8 cellular contexts compared by ENCODE assay signal in genomic region chr16:57801098-57801855, GRCh38. TPM values are rescaled to one million over a fixed set of nuclear protein-coding genes. Genes with fewer than 3 reads are reported as not detected.
DNase-seq lines count a peak whose midpoint lies in the region; ATAC-seq, FAIRE-seq and TF ChIP-seq lines count a peak whose summit lies in the region.

No MANE protein-coding gene starts in this region.

- peak overlapping the region; percentile 80 for H3K9ac ChIP-seq in HepG2 (ENCODE audit: insufficient read depth, low read depth, low read length)

- no peak overlapping the region for H3K27ac Mint-ChIP-seq in activated naive CD4-positive, alpha-beta T cell treated with anti-CD3 and anti-CD28 coated beads for 36 hours
- H3K27ac Mint-ChIP-seq in activated naive CD4-positive, alpha-beta T cell treated with anti-CD3 and anti-CD28 coated beads, Interleukin-2, amount 10 ng/mL, durations not matched to agents 7 days and 5 days = no peak overlapping the region
- peak overlapping the region; percentile 52 to 84 (median 63) for H3K27ac Mint-ChIP-seq in brain

- CTCF ChIA-PET in activated naive CD4-positive, alpha-beta T cell treated with anti-CD3 and anti-CD28 coated beads for 36 hours (lab: Charles Lee) = interaction anchor here (1.0 kb wide), 1 partner anchor 58 kb away, joined by 3 read pairs; no protein-coding TSS in a partner anchor
- CTCF ChIA-PET in activated naive CD4-positive, alpha-beta T cell treated with anti-CD3 and anti-CD28 coated beads, Interleukin-2, amount 10 ng/mL, durations not matched to agents 7 days and 5 days (lab: Charles Lee) = no interaction called here
- CTCF ChIA-PET in HepG2 (lab: Yijun Ruan, JAX; ENCODE audit: low intra/inter-chr PET ratio, low total read pairs) = interaction anchor here (1.4 to 1.8 kb wide), 3 partner anchors 25 to 152 kb away, joined by 3 to 6 read pairs (median 5); no protein-coding TSS in a partner anchor

- H3K4me1 Mint-ChIP-seq in activated naive CD4-positive, alpha-beta T cell treated with anti-CD3 and anti-CD28 coated beads for 36 hours (ENCODE audit: low read depth) = peaks cover 23% of the 10 kb centered on the region
- peaks cover 28% of the 10 kb centered on the region for H3K4me1 Mint-ChIP-seq in activated naive CD4-positive, alpha-beta T cell treated with anti-CD3 and anti-CD28 coated beads, Interleukin-2, amount 10 ng/mL, durations not matched to agents 7 days and 5 days
- peaks cover 67% of the 10 kb centered on the region for H3K4me1 Mint-ChIP-seq in brain

- POLR2A ChIA-PET in HepG2 (lab: Yijun Ruan, JAX) = interaction anchor here (1.5 to 12.4 kb wide), 8 partner anchors 10 to 91 kb away, joined by 3 to 141 read pairs (median 9); partner anchors contain the start of gene KATNB1

- no peak overlapping the region for H2AFZ ChIP-seq in HepG2 (ENCODE audit: low read length)

- peaks cover 0 to 4% of the 10 kb centered on the region in 2 experiments; a peak in 1 of 5 replicates for H3K36me3 ChIP-seq in HepG2 (replicated peaks in 1 of 2; ENCODE audit: control insufficient read depth in 1 of 2, insufficient read depth in 2 of 2, low read length in 2 of 2)
- peaks cover 15% of the 10 kb centered on the region for H3K36me3 ChIP-seq in upper lobe of right lung
- no peaks in the 10 kb centered on the region for H3K36me3 ChIP-seq in effector memory CD4-positive, alpha-beta T cell (ENCODE audit: control insufficient read depth, insufficient read depth, low read length)

- H3K27ac ChIP-seq in HepG2 (ENCODE audit: extremely low read length, insufficient read depth, low read length) (peak overlapping the region; percentile 46), upper lobe of right lung (peak overlapping the region; percentile 92)
- H3K27ac ChIP-seq in effector memory CD4-positive, alpha-beta T cell (ENCODE audit: insufficient read depth, low read length, poor library complexity, severe bottlenecking) = no peak overlapping the region

- no peaks in the 10 kb centered on the region for H3K9me3 Mint-ChIP-seq in activated naive CD4-positive, alpha-beta T cell treated with anti-CD3 and anti-CD28 coated beads for 36 hours
- H3K9me3 Mint-ChIP-seq in activated naive CD4-positive, alpha-beta T cell treated with anti-CD3 and anti-CD28 coated beads, Interleukin-2, amount 10 ng/mL, durations not matched to agents 7 days and 5 days = no peaks in the 10 kb centered on the region
- H3K9me3 Mint-ChIP-seq in brain = peaks cover 0 to 2% (median 0%) of the 10 kb centered on the region in 5 experiments

- in situ Hi-C loops in HepG2 (cut with HindIII; ENCODE audit: extremely low pct_ligation_motif_present, low pct_unique_long_range_greater_than_20kb) = no loop called here

- H4K20me1 ChIP-seq in HepG2 (ENCODE audit: insufficient read depth, low read length) = no peaks in the 10 kb centered on the region; the same call in 1 of the 2 replicates

- no peak for DNase-seq in activated naive CD4-positive, alpha-beta T cell treated with anti-CD3 and anti-CD28 coated beads for 36 hours
- DNase-seq in activated naive CD4-positive, alpha-beta T cell treated with anti-CD3 and anti-CD28 coated beads, Interleukin-2, amount 10 ng/mL, durations not matched to agents 7 days and 5 days = no peak
- DNase-seq in HepG2 (ENCODE audit: low spot score) (no peak), upper lobe of right lung (no peak), NCI-H128 (lab: John Stamatoyannopoulos, UW; ENCODE audit: unreplicated experiment) (no peak), NCI-H1694 (lab: John Stamatoyannopoulos, UW) (no peak)
- DNase-seq in effector memory CD4-positive, alpha-beta T cell = no peak

- no peak for TF ChIP-seq EP300 in HepG2 (IDR thresholded peaks at IDR 0.05; ENCODE audit: low read depth in 2 of 2, low read length in 2 of 2)
- no peak for TF ChIP-seq EP300 in HepG2 (CRISPR knock-in tag; IDR thresholded peaks at IDR 0.05; ENCODE audit: borderline replicate concordance)

- H3K36me3 Mint-ChIP-seq in activated naive CD4-positive, alpha-beta T cell treated with anti-CD3 and anti-CD28 coated beads for 36 hours (ENCODE audit: low read depth) = no peaks in the 10 kb centered on the region
- peaks cover 3% of the 10 kb centered on the region for H3K36me3 Mint-ChIP-seq in activated naive CD4-positive, alpha-beta T cell treated with anti-CD3 and anti-CD28 coated beads, Interleukin-2, amount 10 ng/mL, durations not matched to agents 7 days and 5 days
- peaks cover 3% of the 10 kb centered on the region for H3K36me3 Mint-ChIP-seq in brain

- TSS peak; percentile 35 for BruUV-seq in HepG2 (replicated peaks; lab: Mats Ljungman, UMichigan)

- peak overlapping the region; percentile 100 for H3K4me2 ChIP-seq in HepG2 (ENCODE audit: low read depth, low read length)

- H3K79me2 ChIP-seq in HepG2 (ENCODE audit: insufficient read depth, low read length) = peaks cover 36% of the 10 kb centered on the region

- intact Hi-C loops in activated naive CD4-positive, alpha-beta T cell treated with anti-CD3 and anti-CD28 coated beads for 36 hours (cut with micrococcal nuclease) = loop anchor here (5.0 kb wide), 1 partner anchor 96 kb away; no protein-coding TSS in a partner anchor
- intact Hi-C loops in HepG2 (cut with micrococcal nuclease; ENCODE audit: unreplicated experiment) (no loop called here), upper lobe of right lung (cut with DNase I) (no loop called here)

- peaks cover 89% of the 10 kb centered on the region for H3K4me1 ChIP-seq in HepG2 (ENCODE audit: insufficient read depth, low read length)
- H3K4me1 ChIP-seq in upper lobe of right lung = peaks cover 56% of the 10 kb centered on the region
- H3K4me1 ChIP-seq in effector memory CD4-positive, alpha-beta T cell (ENCODE audit: control insufficient read depth, insufficient read depth, low read length, poor library complexity, severe bottlenecking) = peaks cover 8% of the 10 kb centered on the region

- peak overlapping the region; percentile 77 to 89 (median 82) for H3K4me3 ChIP-seq in HepG2 (replicated peaks in 1 of 3; ENCODE audit: insufficient read depth in 1 of 3, low read depth in 2 of 3, low read length in 3 of 3)
- H3K4me3 ChIP-seq in upper lobe of right lung = peak overlapping the region; percentile 68
- H3K4me3 ChIP-seq in effector memory CD4-positive, alpha-beta T cell (ENCODE audit: insufficient read depth, low read depth, low read length, poor library complexity, severe bottlenecking) = no peak overlapping the region

- peaks cover 25% of the 10 kb centered on the region for H3K27me3 Mint-ChIP-seq in activated naive CD4-positive, alpha-beta T cell treated with anti-CD3 and anti-CD28 coated beads for 36 hours (ENCODE audit: low read depth)
- peaks cover 89% of the 10 kb centered on the region for H3K27me3 Mint-ChIP-seq in activated naive CD4-positive, alpha-beta T cell treated with anti-CD3 and anti-CD28 coated beads, Interleukin-2, amount 10 ng/mL, durations not matched to agents 7 days and 5 days
- H3K27me3 Mint-ChIP-seq in brain = peaks cover 2% of the 10 kb centered on the region

- TF ChIP-seq CTCF in brain (conservative IDR thresholded peaks at IDR 0.05) = peak in 1 of 2 experiments; percentile 19
- peak; percentile 27; the same call in 1 of the 2 replicates for TF ChIP-seq CTCF in HepG2 (CRISPR knock-in tag; IDR thresholded peaks at IDR 0.05)
- no peak for TF ChIP-seq CTCF in upper lobe of right lung (IDR thresholded peaks at IDR 0.05)

- TF ChIP-seq RAD21 in HepG2 (CRISPR knock-in tag; IDR thresholded peaks at IDR 0.05) = no peak

- no peaks in the 10 kb centered on the region for H3K9me3 ChIP-seq in HepG2 (ENCODE audit: low read length)
- no peaks in the 10 kb centered on the region for H3K9me3 ChIP-seq in upper lobe of right lung
- H3K9me3 ChIP-seq in effector memory CD4-positive, alpha-beta T cell (ENCODE audit: control insufficient read depth, low read length) = no peaks in the 10 kb centered on the region

- ATAC-seq in HepG2 (no peak), upper lobe of right lung (peak; percentile 11)

- FAIRE-seq in HepG2 (lab: Jason Lieb, UNC) = peak; percentile 32

- WGBS in HepG2 (ENCODE audit: low lambda C conversion rate) = 11% methylated on average over 7 of the region's 7 CpGs

- peak overlapping the region; percentile 20 for H3K4me3 Mint-ChIP-seq in activated naive CD4-positive, alpha-beta T cell treated with anti-CD3 and anti-CD28 coated beads for 36 hours
- H3K4me3 Mint-ChIP-seq in activated naive CD4-positive, alpha-beta T cell treated with anti-CD3 and anti-CD28 coated beads, Interleukin-2, amount 10 ng/mL, durations not matched to agents 7 days and 5 days = no peak overlapping the region
- H3K4me3 Mint-ChIP-seq in brain = peak overlapping the region; percentile 65 to 82 (median 71)

- H3K27me3 ChIP-seq in HepG2 (ENCODE audit: control insufficient read depth in 1 of 2, insufficient read depth in 2 of 2, low read length in 2 of 2) (no peaks in the 10 kb centered on the region), upper lobe of right lung (no peaks in the 10 kb centered on the region)
- no peaks in the 10 kb centered on the region for H3K27me3 ChIP-seq in effector memory CD4-positive, alpha-beta T cell (replicated peaks; ENCODE audit: control insufficient read depth, insufficient read depth, low read length, poor library complexity, severe bottlenecking)

- no peak for TF ChIP-seq POLR2A in HepG2 (IDR thresholded peaks at IDR 0.05; ENCODE audit: insufficient read depth in 1 of 2, low read depth in 2 of 2, low read length in 2 of 2)

RNA-seq across cellular contexts. Expression of gene KIFC3, which starts 1.0 kb away (rescaled TPM):
- under 1 TPM in 1 of 2 experiments, not detected in 1; 0.12 TPM for total RNA-seq in activated naive CD4-positive, alpha-beta T cell treated with anti-CD3 and anti-CD28 coated beads for 36 hours
- polyA plus RNA-seq in brain (ENCODE audit: insufficient read depth, low read depth, low replicate concordance) (78.3 TPM), HepG2 (2011; rRNA removed) (42.1 and 70.6 TPM in 2 replicates)
- total RNA-seq in HepG2 (2016; rRNA removed; fragmentation: Illumina TruSeq; extraction: Trizol) (30.0 and 45.3 TPM in 2 replicates), upper lobe of right lung (99.1 TPM)
- total RNA-seq in HepG2 (2016; cell fraction: cytosol; rRNA removed; fragmentation: Illumina TruSeq; extraction: Trizol; ENCODE audit: low read depth) = 11.2 and 13.3 TPM in 2 replicates
- 26.2 and 45.1 TPM in 2 replicates for total RNA-seq in HepG2 (2016; cell fraction: insoluble cytoplasmic fraction; rRNA removed; fragmentation: Illumina TruSeq; extraction: Trizol)
- 23.6 and 24.3 TPM in 2 replicates for total RNA-seq in HepG2 (2016; cell fraction: membrane; rRNA removed; fragmentation: Illumina TruSeq; extraction: Trizol)
- 39.1 and 45.8 TPM in 2 replicates for total RNA-seq in HepG2 (2016; cell fraction: nucleus; rRNA removed; fragmentation: Illumina TruSeq; extraction: Trizol)
- 43.4 and 59.0 TPM in 2 replicates for polyA plus RNA-seq in HepG2 (2011; cell fraction: cytosol; rRNA removed)
- polyA plus RNA-seq in HepG2 (2011; cell fraction: nucleus; rRNA removed) = 225 and 236 TPM in 2 replicates
- polyA plus RNA-seq in HepG2 (2012) = 21.3 and 43.4 TPM in 2 replicates
- polyA plus RNA-seq in HepG2 (2016; cell fraction: cytosol; fragmentation: Illumina TruSeq; extraction: Trizol; ENCODE audit: low read depth) = 14.4 and 14.6 TPM in 2 replicates
- polyA plus RNA-seq in HepG2 (2016; cell fraction: insoluble cytoplasmic fraction; fragmentation: Illumina TruSeq; extraction: Trizol; ENCODE audit: low read depth) = 20.2 and 24.5 TPM in 2 replicates
- polyA plus RNA-seq in HepG2 (2016; cell fraction: membrane; fragmentation: Illumina TruSeq; extraction: Trizol; ENCODE audit: low read depth) = 13.8 and 19.9 TPM in 2 replicates
- polyA plus RNA-seq in HepG2 (2016; cell fraction: nucleus; fragmentation: Illumina TruSeq; extraction: Trizol; ENCODE audit: insufficient read depth, low read depth) = 79.4 and 80.8 TPM in 2 replicates
- polyA minus RNA-seq in HepG2 (2011; rRNA and poly(A)+ RNA removed; ENCODE audit: low replicate concordance) = 132 and 141 TPM in 2 replicates
- 31.9 and 33.7 TPM in 2 replicates for polyA minus RNA-seq in HepG2 (2011; cell fraction: cytosol; rRNA and poly(A)+ RNA removed)
- 94.9 and 117 TPM in 2 replicates for polyA minus RNA-seq in HepG2 (2011; cell fraction: nucleus; rRNA and poly(A)+ RNA removed)

Comparison
In these comparisons a context has a peak if more than half of its experiments do, and no peak if none do; other contexts are left out.
1. H3K27ac Mint-ChIP-seq: peak in brain (5 of 5); none in activated naive CD4-positive, alpha-beta T cell treated with anti-CD3 and anti-CD28 coated beads for 36 hours (single experiment) and activated naive CD4-positive, alpha-beta T cell treated with anti-CD3 and anti-CD28 coated beads, Interleukin-2, amount 10 ng/mL, durations not matched to agents 7 days and 5 days (single experiment).
2. RNA of gene KIFC3, which starts 1.0 kb away (total RNA-seq): 99.1 TPM in upper lobe of right lung (single experiment) and 11.2 to 45.8 TPM in HepG2; 0.12 TPM in activated naive CD4-positive, alpha-beta T cell treated with anti-CD3 and anti-CD28 coated beads for 36 hours; every median in the first group is over 10 times any median in the second.